Comparison of ENCODE assay signal across 17 cellular contexts in genomic region chr12:113238309-113238708, GRCh38. TPM values are rescaled to one million over a fixed set of nuclear protein-coding genes. Genes with fewer than 3 reads are reported as not detected.
DNase-seq lines count a peak whose midpoint lies in the region; ATAC-seq, FAIRE-seq and TF ChIP-seq lines count a peak whose summit lies in the region.
"Had no signal": no experiment of that assay in that cellular context is flagged by ENCODE, and none has a peak within 500 bp of the region (broad histone marks: within the 10 kb centered on the region; RNA-seq: fewer than 3 reads in every experiment).

No MANE protein-coding gene starts in this region.

- peaks cover 0 to 89% (median 0%) of the 10 kb centered on the region in 11 experiments; a peak in 6 of 22 replicates for H3K36me3 ChIP-seq in BLaER1 treated with 17β-estradiol and CSF1 and Interleukin-3, amounts not matched to agents 10 nM and 100 nM
- H3K36me3 ChIP-seq in Peyer's patch (peaks cover 0 to 18% (median 0%) of the 10 kb centered on the region in 3 donors), esophagus squamous epithelium (peaks cover 0 to 53% (median 0%) of the 10 kb centered on the region in 3 donors), small intestine (ENCODE audit: control insufficient read depth in 2 of 2, insufficient read depth in 2 of 2, low read length in 2 of 2) (peaks cover 3 to 5% of the 10 kb centered on the region in 2 donors), brain microvascular endothelial cell (replicated peaks) (peaks cover 2% of the 10 kb centered on the region), neural progenitor cell (no peaks in the 10 kb centered on the region)
- H3K36me3 ChIP-seq: SJCRH30 had no signal

- H3K4me2 ChIP-seq in BLaER1 treated with 17β-estradiol and CSF1 and Interleukin-3, amounts not matched to agents 10 nM and 100 nM: peak overlapping the region; percentile 58 to 98 (median 75)
- H3K4me2 ChIP-seq in neural progenitor cell: no peak overlapping the region

- peaks cover 0 to 99% (median 9%) of the 10 kb centered on the region in 11 experiments; a peak in 11 of 22 replicates for H4K20me1 ChIP-seq in BLaER1 treated with 17β-estradiol and CSF1 and Interleukin-3, amounts not matched to agents 10 nM and 100 nM
- peaks cover 1% of the 10 kb centered on the region for H4K20me1 ChIP-seq in neural progenitor cell (ENCODE audit: low read depth)

- peaks cover 7% of the 10 kb centered on the region for H3K36me3 Mint-ChIP-seq in neural progenitor cell

- H3K27ac Mint-ChIP-seq in neural progenitor cell: no peak overlapping the region
- H3K27ac Mint-ChIP-seq: activated CD4-positive, alpha-beta T cell treated with anti-CD3 and anti-CD28 coated beads, Interleukin-2, amount 10 ng/mL, durations not matched to agents 7 days and 5 days; activated naive CD8-positive, alpha-beta T cell; effector memory CD8-positive, alpha-beta T cell had no signal

- ATAC-seq in HG03025 (IDR thresholded peaks at IDR 0.05; ENCODE audit: low FRiP score, unreplicated experiment): no peak
- ATAC-seq: effector memory CD8-positive, alpha-beta T cell; naive thymus-derived CD8-positive, alpha-beta T cell had no signal

- H3K9me3 ChIP-seq in BLaER1 treated with 17β-estradiol and CSF1 and Interleukin-3, amounts not matched to agents 10 nM and 100 nM (replicated peaks in 1 of 11): no peaks in the 10 kb centered on the region
- H3K9me3 ChIP-seq in Peyer's patch: no peaks in the 10 kb centered on the region
- no peaks in the 10 kb centered on the region for H3K9me3 ChIP-seq in esophagus squamous epithelium
- H3K9me3 ChIP-seq in small intestine (ENCODE audit: control insufficient read depth, low read depth): no peaks in the 10 kb centered on the region
- no peaks in the 10 kb centered on the region for H3K9me3 ChIP-seq in neural progenitor cell (ENCODE audit: low read depth)
- H3K9me3 ChIP-seq: SJCRH30 had no signal

- no peak for FAIRE-seq in small intestine (lab: Jason Lieb, UNC)
- FAIRE-seq: bronchial epithelial cell had no signal

- peaks cover 10% of the 10 kb centered on the region for H3K27me3 Mint-ChIP-seq in neural progenitor cell (ENCODE audit: insufficient read depth, low read depth)
- H3K27me3 Mint-ChIP-seq: activated CD4-positive, alpha-beta T cell treated with anti-CD3 and anti-CD28 coated beads, Interleukin-2, amount 10 ng/mL, durations not matched to agents 7 days and 5 days; activated naive CD8-positive, alpha-beta T cell; effector memory CD8-positive, alpha-beta T cell; naive thymus-derived CD8-positive, alpha-beta T cell had no signal

- no peak overlapping the region for H3K4me3 ChIP-seq in BLaER1 treated with 17β-estradiol and CSF1 and Interleukin-3, amounts not matched to agents 10 nM and 100 nM
- H3K4me3 ChIP-seq in Peyer's patch (no peak overlapping the region), esophagus squamous epithelium (no peak overlapping the region), small intestine (ENCODE audit: low read depth in 1 of 2, low read length in 2 of 2) (no peak overlapping the region), brain microvascular endothelial cell (ENCODE audit: low read depth, low read length) (no peak overlapping the region), neural progenitor cell (no peak overlapping the region)
- H3K4me3 ChIP-seq: SJCRH30 had no signal

- 63 to 73% methylated on average over 3 of the region's 3 CpGs for WGBS in esophagus squamous epithelium, 2 donors
- 41 to 59% (median 49%) methylated on average over 3 of the region's 3 CpGs for WGBS in small intestine, 3 donors

- TF ChIP-seq CTCF in Peyer's patch (IDR thresholded peaks at IDR 0.05): no peak
- no peak for TF ChIP-seq CTCF in esophagus squamous epithelium (IDR thresholded peaks at IDR 0.05)
- no peak for TF ChIP-seq CTCF in brain microvascular endothelial cell (IDR thresholded peaks at IDR 0.05; ENCODE audit: low read depth, low read length, missing control alignments)
- TF ChIP-seq CTCF in neural progenitor cell (IDR thresholded peaks at IDR 0.05): no peak

- H3K4me3 Mint-ChIP-seq in neural progenitor cell: no peak overlapping the region
- H3K4me3 Mint-ChIP-seq: activated CD4-positive, alpha-beta T cell treated with anti-CD3 and anti-CD28 coated beads, Interleukin-2, amount 10 ng/mL, durations not matched to agents 7 days and 5 days; activated naive CD8-positive, alpha-beta T cell; effector memory CD8-positive, alpha-beta T cell; naive thymus-derived CD8-positive, alpha-beta T cell had no signal

- peak in 2 of 3 donors; percentile 49 to 62 for DNase-seq in Peyer's patch
- DNase-seq in esophagus squamous epithelium (lab: John Stamatoyannopoulos, UW): no peak
- DNase-seq in small intestine: peak; percentile 51
- no peak for DNase-seq in NCI-H1105 treated with DMSO at 0.1 percent for 48 hours (lab: John Stamatoyannopoulos, UW)
- no peak for DNase-seq in brain microvascular endothelial cell
- no peak for DNase-seq in neural progenitor cell (ENCODE audit: low spot score)
- DNase-seq: activated CD4-positive, alpha-beta T cell treated with anti-CD3 and anti-CD28 coated beads, Interleukin-2, amount 10 ng/mL, durations not matched to agents 7 days and 5 days; effector memory CD8-positive, alpha-beta T cell; naive thymus-derived CD8-positive, alpha-beta T cell; NCI-H1694; NCI-H2227 treated with DMSO at 0.1 percent for 48 hours; SJCRH30; stimulated activated CD4-positive, alpha-beta T cell treated with anti-CD3 and anti-CD28 coated beads, Interleukin-15, amount 100 ng/mL, for 24 hours had no signal

- peaks cover 0 to 58% (median 33%) of the 10 kb centered on the region in 11 experiments; a peak in 12 of 22 replicates for H3K27me3 ChIP-seq in BLaER1 treated with 17β-estradiol and CSF1 and Interleukin-3, amounts not matched to agents 10 nM and 100 nM
- H3K27me3 ChIP-seq in Peyer's patch (no peaks in the 10 kb centered on the region), esophagus squamous epithelium (no peaks in the 10 kb centered on the region), small intestine (ENCODE audit: control insufficient read depth in 2 of 2, insufficient read depth in 2 of 2, low read length in 2 of 2) (no peaks in the 10 kb centered on the region), brain microvascular endothelial cell (replicated peaks) (no peaks in the 10 kb centered on the region), neural progenitor cell (no peaks in the 10 kb centered on the region)
- H3K27me3 ChIP-seq: SJCRH30 had no signal

- intact Hi-C loops in esophagus squamous epithelium (cut with DNase I): no loop called here

- H3K27ac ChIP-seq in BLaER1 treated with 17β-estradiol and CSF1 and Interleukin-3, amounts not matched to agents 10 nM and 100 nM: peak overlapping the region in 1 of 11 experiments; percentile 56; a peak in 1 of 22 replicates
- peak overlapping the region in 3 of 4 donors; percentile 70 to 94 (median 93) for H3K27ac ChIP-seq in Peyer's patch
- peak overlapping the region; percentile 72 to 95 (median 88) for H3K27ac ChIP-seq in esophagus squamous epithelium
- peak overlapping the region; percentile 69 to 94 for H3K27ac ChIP-seq in small intestine (ENCODE audit: low read depth in 1 of 2, low read length in 1 of 2)
- H3K27ac ChIP-seq in brain microvascular endothelial cell: no peak overlapping the region
- H3K27ac ChIP-seq in neural progenitor cell: no peak overlapping the region
- H3K27ac ChIP-seq: SJCRH30 had no signal

- peaks cover 2% of the 10 kb centered on the region for H3K9me3 Mint-ChIP-seq in neural progenitor cell
- H3K9me3 Mint-ChIP-seq: activated CD4-positive, alpha-beta T cell treated with anti-CD3 and anti-CD28 coated beads, Interleukin-2, amount 10 ng/mL, durations not matched to agents 7 days and 5 days; effector memory CD8-positive, alpha-beta T cell; naive thymus-derived CD8-positive, alpha-beta T cell had no signal

- H3K79me2 ChIP-seq in neural progenitor cell (ENCODE audit: low read depth): no peaks in the 10 kb centered on the region

- in situ Hi-C loops in brain microvascular endothelial cell (cut with HindIII; ENCODE audit: low pct_ligation_motif_present, low sequenced_read_pairs): no loop called here

- H3F3A ChIP-seq in neural progenitor cell (ENCODE audit: low read depth): peaks cover 2% of the 10 kb centered on the region

- H2AFZ ChIP-seq in neural progenitor cell (replicated peaks): no peak overlapping the region

- H3K4me1 ChIP-seq in BLaER1 treated with 17β-estradiol and CSF1 and Interleukin-3, amounts not matched to agents 10 nM and 100 nM: peaks cover 54 to 98% (median 67%) of the 10 kb centered on the region in 10 experiments
- peaks cover 0 to 79% (median 22%) of the 10 kb centered on the region in 4 donors for H3K4me1 ChIP-seq in Peyer's patch
- peaks cover 46 to 88% (median 62%) of the 10 kb centered on the region in 3 donors for H3K4me1 ChIP-seq in esophagus squamous epithelium
- peaks cover 14 to 24% of the 10 kb centered on the region in 2 donors for H3K4me1 ChIP-seq in small intestine (ENCODE audit: control insufficient read depth in 2 of 2, insufficient read depth in 1 of 2, low read depth in 1 of 2, low read length in 1 of 2)
- H3K4me1 ChIP-seq in neural progenitor cell: peaks cover 2% of the 10 kb centered on the region

- TF ChIP-seq POLR2A in Peyer's patch (IDR thresholded peaks at IDR 0.05): no peak
- no peak for TF ChIP-seq POLR2A in esophagus squamous epithelium (IDR thresholded peaks at IDR 0.05)

- peaks cover 60% of the 10 kb centered on the region for H3K4me1 Mint-ChIP-seq in neural progenitor cell

- no peak overlapping the region; a peak in 1 of 22 replicates for H3K9ac ChIP-seq in BLaER1 treated with 17β-estradiol and CSF1 and Interleukin-3, amounts not matched to agents 10 nM and 100 nM
- H3K9ac ChIP-seq in neural progenitor cell: no peak overlapping the region

RNA-seq across cellular contexts. Expression of gene TPCN1, which starts 17.0 kb away (rescaled TPM):
- 100 to 1,000 TPM in 3 of 4 donors, 10 to 100 TPM in 1; 66.7 to 199 (median 112) TPM for total RNA-seq in Peyer's patch
- 10 to 100 TPM; 15.5 to 48.8 (median 34.5) TPM for total RNA-seq in esophagus squamous epithelium
- polyA plus RNA-seq in small intestine: 10 to 100 TPM; 12.2 to 40.0 (median 28.7) TPM
- 12.2 and 19.1 TPM in 2 replicates for total RNA-seq in neural progenitor cell (ENCODE audit: low replicate concordance)

RNA-seq across cellular contexts. Expression of gene RITA1, which starts 52.8 kb away (rescaled TPM):
- 10 to 100 TPM in 3 of 4 donors, 1 to 10 TPM in 1; 5.0 to 36.6 (median 33.4) TPM for total RNA-seq in Peyer's patch
- 10 to 100 TPM; 17.0 to 30.0 (median 20.3) TPM for total RNA-seq in esophagus squamous epithelium
- 10 to 100 TPM; 18.8 to 31.5 (median 20.5) TPM for polyA plus RNA-seq in small intestine
- 13.7 and 22.5 TPM in 2 replicates for total RNA-seq in neural progenitor cell (ENCODE audit: low replicate concordance)

RNA-seq across cellular contexts. Expression of gene DDX54, which starts 53.0 kb away (rescaled TPM):
- total RNA-seq in Peyer's patch (100 to 1,000 TPM in 1 of 4 donors, 10 to 100 TPM in 3; 62.0 to 126 (median 66.5) TPM), esophagus squamous epithelium (10 to 100 TPM; 35.3 to 80.5 (median 65.2) TPM), neural progenitor cell (ENCODE audit: low replicate concordance) (36.9 and 72.9 TPM in 2 replicates)
- polyA plus RNA-seq in small intestine: 10 to 100 TPM; 34.9 to 75.6 (median 49.4) TPM

Comparison
In these comparisons a context has a peak if more than half of its experiments do, and no peak if none do; other contexts are left out.
1. H3K27ac ChIP-seq: peak in Peyer's patch (3 of 4), esophagus squamous epithelium (4 of 4) and small intestine (2 of 2); none in brain microvascular endothelial cell (single experiment) and neural progenitor cell (single experiment).
2. DNase-seq: peak in Peyer's patch (2 of 3) and small intestine (single experiment); none in esophagus squamous epithelium (single experiment), NCI-H1105 treated with DMSO at 0.1 percent for 48 hours (single experiment), brain microvascular endothelial cell (single experiment) and neural progenitor cell (single experiment).